21 cellular contexts compared by ENCODE assay signal in the genomic region with DNA sequence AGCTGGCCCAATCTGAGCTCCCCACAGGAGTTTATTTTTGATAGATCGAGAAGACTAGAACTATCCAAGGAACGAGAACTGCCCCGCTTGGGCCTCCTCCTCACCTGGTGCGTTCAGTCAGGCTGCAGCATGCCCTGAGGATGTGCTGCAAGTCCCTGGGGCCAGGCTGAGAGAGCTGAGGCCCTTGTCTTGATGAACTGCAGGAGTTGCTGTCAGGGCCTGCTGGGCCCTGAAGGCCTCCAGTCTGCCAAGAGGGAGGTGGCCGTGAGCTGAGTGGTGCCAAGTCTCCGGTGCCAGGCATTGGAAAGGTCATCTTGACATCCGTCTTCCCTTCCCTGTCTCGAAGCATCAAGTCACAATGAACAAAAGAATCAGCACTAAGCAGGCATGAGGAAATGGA. TPM values are rescaled to one million over a fixed set of nuclear protein-coding genes. Genes with fewer than 3 reads are reported as not detected.
"Had no signal": no experiment of that assay in that cellular context is flagged by ENCODE, and none has a peak within 500 bp of the region (broad histone marks: within the 10 kb centered on the region; RNA-seq: fewer than 3 reads in every experiment).

No MANE protein-coding gene starts in this region.

- ATAC-seq: activated CD8-positive, alpha-beta memory T cell treated with anti-CD3 and anti-CD28 coated beads, Interleukin-2, amount 10 ng/mL, durations not matched to agents 7 days and 5 days; activated naive CD4-positive, alpha-beta T cell treated with anti-CD3 and anti-CD28 coated beads, Interleukin-2, amount 50 U/mL, for 72 hours; activated T-cell treated with anti-CD3 and anti-CD28 coated beads, Interleukin-2, amount 50 U/mL, for 4 hours; lower lobe of right lung; naive thymus-derived CD4-positive, alpha-beta T cell; stimulated activated naive CD8-positive, alpha-beta T cell treated with anti-CD3 and anti-CD28 coated beads, Interleukin-15, Interleukin-2, amounts not matched to agents 100 U/mL and 50 U/mL, for 24 hours had no signal

- H3K36me3 ChIP-seq: breast epithelium, colonic mucosa, uterus had no signal

- H3K27ac Mint-ChIP-seq: activated CD8-positive, alpha-beta memory T cell treated with anti-CD3 and anti-CD28 coated beads, Interleukin-2, amount 10 ng/mL, durations not matched to agents 7 days and 5 days; activated naive CD4-positive, alpha-beta T cell treated with anti-CD3 and anti-CD28 coated beads, Interleukin-2, amount 50 U/mL, for 72 hours; naive thymus-derived CD4-positive, alpha-beta T cell; progenitor cell of endocrine pancreas had no signal

- H3K36me3 Mint-ChIP-seq: activated CD8-positive, alpha-beta memory T cell treated with anti-CD3 and anti-CD28 coated beads, Interleukin-2, amount 10 ng/mL, durations not matched to agents 7 days and 5 days; activated naive CD4-positive, alpha-beta T cell treated with anti-CD3 and anti-CD28 coated beads, Interleukin-2, amount 50 U/mL, for 72 hours; naive thymus-derived CD4-positive, alpha-beta T cell had no signal

- H3K27me3 Mint-ChIP-seq: activated CD8-positive, alpha-beta memory T cell treated with anti-CD3 and anti-CD28 coated beads, Interleukin-2, amount 10 ng/mL, durations not matched to agents 7 days and 5 days; naive thymus-derived CD4-positive, alpha-beta T cell; progenitor cell of endocrine pancreas had no signal

- H3K4me1 Mint-ChIP-seq: activated CD8-positive, alpha-beta memory T cell treated with anti-CD3 and anti-CD28 coated beads, Interleukin-2, amount 10 ng/mL, durations not matched to agents 7 days and 5 days; naive thymus-derived CD4-positive, alpha-beta T cell had no signal

- H3K9me3 ChIP-seq: breast epithelium, colonic mucosa, lower lobe of right lung, testis, uterus had no signal

- H3K9me3 Mint-ChIP-seq: activated naive CD4-positive, alpha-beta T cell treated with anti-CD3 and anti-CD28 coated beads, Interleukin-2, amount 50 U/mL, for 72 hours; activated T-cell treated with anti-CD3 and anti-CD28 coated beads, Interleukin-2, amount 50 U/mL, for 4 hours had no signal

- H3K27ac ChIP-seq: breast epithelium, colonic mucosa, lower lobe of right lung, testis, uterus had no signal

- H3K27me3 ChIP-seq: breast epithelium, colonic mucosa, testis, uterus had no signal

- H3K4me3 Mint-ChIP-seq: activated CD8-positive, alpha-beta memory T cell treated with anti-CD3 and anti-CD28 coated beads, Interleukin-2, amount 10 ng/mL, durations not matched to agents 7 days and 5 days; activated T-cell treated with anti-CD3 and anti-CD28 coated beads, Interleukin-2, amount 50 U/mL, for 4 hours; naive thymus-derived CD4-positive, alpha-beta T cell had no signal

- H3K4me3 ChIP-seq: breast epithelium, colonic mucosa, lower lobe of right lung, testis, uterus had no signal

- H3K4me1 ChIP-seq: colonic mucosa, lower lobe of right lung, uterus had no signal

- DNase-seq: activated CD4-positive, alpha-beta T cell treated with anti-CD3 and anti-CD28 coated beads for 1 hour; activated CD4-positive, alpha-beta T cell treated with anti-CD3 and anti-CD28 coated beads, Interleukin-2, amount 50 U/mL, for 48 hours; activated CD8-positive, alpha-beta memory T cell treated with anti-CD3 and anti-CD28 coated beads, Interleukin-2, amount 10 ng/mL, durations not matched to agents 7 days and 5 days; activated effector memory CD4-positive, alpha-beta T cell treated with anti-CD3 and anti-CD28 coated beads, Interleukin-2, amount 50 U/mL, for 16 hours; activated T-cell treated with anti-CD3 and anti-CD28 coated beads, Interleukin-2, amount 50 U/mL, for 4 hours; colonic mucosa; effector CD4-positive, alpha-beta T cell; hippocampal formation; kidney glomerular epithelial cell; lower lobe of right lung; naive thymus-derived CD4-positive, alpha-beta T cell; occipital lobe; stimulated activated CD4-positive, alpha-beta T cell treated with anti-CD3 and anti-CD28 coated beads, Interleukin-4, amount 100 ng/mL, for 1 hour; stimulated activated CD8-positive, alpha-beta memory T cell treated with anti-CD3 and anti-CD28 coated beads, Interleukin-4, amount 100 ng/mL, for 48 hours; stimulated activated naive CD8-positive, alpha-beta T cell treated with anti-CD3 and anti-CD28 coated beads, Interleukin-15, Interleukin-2, amounts not matched to agents 100 U/mL and 50 U/mL, for 24 hours; T-helper 9 cell; testis; uterus had no signal

RNA-seq across cellular contexts. Expression of gene CTIF, which starts 55.9 kb away (rescaled TPM):
- polyA plus RNA-seq: naive thymus-derived CD4-positive, alpha-beta T cell had no signal
